23 cellular contexts compared by ENCODE assay signal in genomic region chr14:28599605-28600004, GRCh38.
"Had no signal": no experiment of that assay in that cellular context is flagged by ENCODE, and none has a peak within 500 bp of the region (broad histone marks: within the 10 kb centered on the region; RNA-seq: fewer than 3 reads in every experiment).

No MANE protein-coding gene starts in this region.

- H3K4me1 ChIP-seq: esophagus muscularis mucosa, gastrocnemius medialis, heart right ventricle, left lung, lower lobe of right lung had no signal

- H3K36me3 ChIP-seq: esophagus muscularis mucosa, gastrocnemius medialis, heart right ventricle, left lung, lower lobe of right lung had no signal

- H3K9me3 ChIP-seq: esophagus muscularis mucosa, gastrocnemius medialis, heart right ventricle, left lung, lower lobe of right lung, mucosa of descending colon had no signal

- DNase-seq: dermis blood vessel endothelial cell; dorsolateral prefrontal cortex; effector CD4-positive, alpha-beta T cell; effector memory CD4-positive, alpha-beta T cell; foreskin melanocyte; gastrocnemius medialis; glutamatergic neuron; head of caudate nucleus; heart right ventricle; hippocampal formation; left cardiac atrium; left lung; left ventricle myocardium superior; lower lobe of right lung; mesenchymal stem cell; mucosa of descending colon; naive B cell had no signal

- H3K27ac ChIP-seq: coronary artery, dorsolateral prefrontal cortex, esophagus muscularis mucosa, gastrocnemius medialis, heart right ventricle, left lung, lower lobe of right lung had no signal

- H3K4me3 ChIP-seq: coronary artery, dorsolateral prefrontal cortex, esophagus muscularis mucosa, gastrocnemius medialis, heart right ventricle, left lung, lower lobe of right lung, mucosa of descending colon had no signal

- H3K27me3 ChIP-seq: dorsolateral prefrontal cortex, esophagus muscularis mucosa, gastrocnemius medialis, heart right ventricle, left lung had no signal

- FAIRE-seq: colon, endothelial cell of umbilical vein, islet of Langerhans, keratinocyte had no signal

- ATAC-seq: gastrocnemius medialis, heart right ventricle, left cardiac atrium, left lung, left ventricle myocardium superior, lower lobe of right lung, mucosa of descending colon had no signal
